In the genomic region with DNA sequence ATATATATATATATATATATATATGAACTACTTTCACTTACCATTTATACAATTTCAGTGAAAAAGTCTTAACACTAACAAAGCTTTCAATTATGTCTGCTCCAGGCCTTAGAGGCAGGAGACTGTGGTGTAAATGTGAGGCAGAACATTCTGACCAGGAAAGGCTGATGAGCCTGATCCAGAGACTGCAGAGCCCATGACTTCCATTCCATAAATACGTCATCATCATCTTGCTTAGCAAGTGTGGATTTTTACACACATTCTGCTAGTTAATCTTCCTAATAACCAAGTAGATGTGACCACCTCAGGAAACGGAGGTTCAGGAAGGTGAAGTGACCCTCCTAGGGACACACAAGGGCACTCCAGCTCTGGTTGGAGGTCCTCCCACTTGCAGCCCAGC, we compare ENCODE assay signal across 23 cellular contexts.
"Had no signal": no experiment of that assay in that cellular context is flagged by ENCODE, and none has a peak within 500 bp of the region (broad histone marks: within the 10 kb centered on the region; RNA-seq: fewer than 3 reads in every experiment).

No MANE protein-coding gene starts in this region.

- H3K4me3 ChIP-seq: esophagus muscularis mucosa, gastroesophageal sphincter, ovary, prostate gland, right atrium auricular region, tibial nerve had no signal

- H3K27ac Mint-ChIP-seq: activated CD4-positive, alpha-beta memory T cell treated with anti-CD3 and anti-CD28 coated beads for 36 hours; activated naive CD4-positive, alpha-beta T cell treated with anti-CD3 and anti-CD28 coated beads, Interleukin-2, amount 50 U/mL, for 24 hours; effector memory CD8-positive, alpha-beta T cell; nephron; stimulated activated naive CD8-positive, alpha-beta T cell treated with anti-CD3 and anti-CD28 coated beads, Interleukin-15, amount 100 ng/mL, for 72 hours; T-helper 1 cell treated with Interleukin-12 subunit alpha and Interleukin-12 subunit beta and Interleukin-4 antibody, amounts not matched to agents 30 μg/mL and 1 μg/mL, for 36 hours had no signal

- H3K27ac ChIP-seq: brain microvascular endothelial cell, esophagus muscularis mucosa, neutrophil, ovary, prostate gland, right atrium auricular region, tibial nerve had no signal

- DNase-seq: activated CD4-positive, alpha-beta memory T cell treated with anti-CD3 and anti-CD28 coated beads for 36 hours; activated CD4-positive, alpha-beta T cell treated with anti-CD3 and anti-CD28 coated beads for 48 hours; activated gamma-delta T cell treated with Interleukin-2 at 50 U/mL for 16 hours; activated T-cell treated with anti-CD3 and anti-CD28 coated beads for 4 hours; anterior cingulate cortex; brain microvascular endothelial cell; caudate nucleus; effector memory CD8-positive, alpha-beta T cell; hypothalamus; left cardiac atrium; ovary; stimulated activated CD4-positive, alpha-beta T cell treated with anti-CD3 and anti-CD28 coated beads, Interleukin-4, amount 100 ng/mL, for 24 hours; stimulated activated naive CD8-positive, alpha-beta T cell treated with anti-CD3 and anti-CD28 coated beads, Interleukin-15, amount 100 ng/mL, for 72 hours; T1000 had no signal

- ATAC-seq: effector memory CD8-positive, alpha-beta T cell; gastroesophageal sphincter; left cardiac atrium; stimulated activated naive CD8-positive, alpha-beta T cell treated with anti-CD3 and anti-CD28 coated beads, Interleukin-15, amount 100 ng/mL, for 72 hours had no signal

- H3K4me3 Mint-ChIP-seq: activated CD4-positive, alpha-beta memory T cell treated with anti-CD3 and anti-CD28 coated beads for 36 hours; activated naive CD4-positive, alpha-beta T cell treated with anti-CD3 and anti-CD28 coated beads, Interleukin-2, amount 50 U/mL, for 24 hours; effector memory CD8-positive, alpha-beta T cell; nephron; stimulated activated naive CD8-positive, alpha-beta T cell treated with anti-CD3 and anti-CD28 coated beads, Interleukin-15, amount 100 ng/mL, for 72 hours; T-helper 1 cell treated with Interleukin-12 subunit alpha and Interleukin-12 subunit beta and Interleukin-4 antibody, amounts not matched to agents 30 μg/mL and 1 μg/mL, for 36 hours had no signal
